1 cellular context compared by ENCODE assay signal in genomic region chr10:97123713-97124112, GRCh38.
TF ChIP-seq lines count a peak whose summit lies in the region.

No MANE protein-coding gene starts in this region.

TF ChIP-seq in GM23338, 12 proteins besides CTCF, POLR2A, EP300 and RAD21 (continued from another document):
- TF ChIP-seq ZNF462 (CRISPR knock-in tag; IDR thresholded peaks at IDR 0.05) (no peak), NANOG (IDR thresholded peaks at IDR 0.05; ENCODE audit: borderline replicate concordance) (no peak), ZNF331 (CRISPR knock-in tag; IDR thresholded peaks at IDR 0.05; ENCODE audit: low read depth) (no peak), CREB1 (CRISPR knock-in tag; IDR thresholded peaks at IDR 0.05; ENCODE audit: low read depth) (no peak), ZNF114 (CRISPR knock-in tag; IDR thresholded peaks at IDR 0.05) (no peak), STAT1 (IDR thresholded peaks at IDR 0.05; ENCODE audit: unreplicated experiment) (no peak), JUNB (IDR thresholded peaks at IDR 0.05; ENCODE audit: unreplicated experiment) (no peak), POLR2AphosphoS5 (IDR thresholded peaks at IDR 0.05; ENCODE audit: low read depth) (no peak), REST (IDR thresholded peaks at IDR 0.05; ENCODE audit: unreplicated experiment) (no peak)
